ENCODE assay signal across 22 cellular contexts in the genomic region with DNA sequence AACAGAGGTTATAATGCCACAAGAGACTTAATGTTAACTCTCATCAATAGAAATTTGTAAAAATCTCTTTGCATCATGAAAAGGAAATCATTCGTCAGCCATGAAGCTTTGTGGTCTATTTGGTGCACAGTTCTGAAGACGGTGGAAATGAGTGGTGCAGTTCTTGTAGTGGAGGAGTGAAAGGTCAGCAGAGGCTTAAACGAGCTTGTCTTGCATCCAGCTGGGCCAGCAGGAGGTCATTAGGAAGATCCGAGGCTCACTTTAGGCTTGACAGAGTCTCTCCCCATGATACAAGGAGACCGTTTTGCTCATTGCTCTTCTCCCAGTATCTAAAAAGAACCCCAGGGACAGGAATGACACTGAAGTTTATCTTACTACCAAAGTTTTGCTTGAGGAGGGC.
"Had no signal": no experiment of that assay in that cellular context is flagged by ENCODE, and none has a peak within 500 bp of the region (broad histone marks: within the 10 kb centered on the region; RNA-seq: fewer than 3 reads in every experiment).

No MANE protein-coding gene starts in this region.

- H3K4me2 ChIP-seq: hepatocyte had no signal

- H3K9me3 Mint-ChIP-seq: activated CD4-positive, alpha-beta memory T cell treated with anti-CD3 and anti-CD28 coated beads for 36 hours; activated naive CD8-positive, alpha-beta T cell treated with anti-CD3 and anti-CD28 coated beads, Interleukin-2, amount 50 U/mL, for 24 hours; activated T-helper 1 cell treated with anti-CD3 and anti-CD28 coated beads, Interleukin-12 subunit alpha, Interleukin-12 subunit beta, Interleukin-2, Interleukin-4 antibody, amounts not matched to agents 30 ng/mL and 10 ng/mL and 1 ng/mL, durations not matched to agents 14 hours and 24 hours and 36 hours; stimulated activated naive CD8-positive, alpha-beta T cell treated with anti-CD3 and anti-CD28 coated beads, Interleukin-15, amount 100 ng/mL, for 72 hours had no signal

- H3K27me3 Mint-ChIP-seq: activated CD4-positive, alpha-beta memory T cell treated with anti-CD3 and anti-CD28 coated beads for 36 hours; activated naive CD8-positive, alpha-beta T cell treated with anti-CD3 and anti-CD28 coated beads, Interleukin-2, amount 50 U/mL, for 24 hours; effector memory CD8-positive, alpha-beta T cell; stimulated activated naive CD8-positive, alpha-beta T cell treated with anti-CD3 and anti-CD28 coated beads, Interleukin-15, amount 100 ng/mL, for 72 hours; T-helper 17 cell had no signal

- H3K79me2 ChIP-seq: hepatocyte had no signal

- H3K36me3 ChIP-seq: brain microvascular endothelial cell, esophagus muscularis mucosa, prostate gland, right atrium auricular region, tibial artery had no signal

- H3K4me3 Mint-ChIP-seq: activated CD4-positive, alpha-beta memory T cell treated with anti-CD3 and anti-CD28 coated beads for 36 hours; activated naive CD8-positive, alpha-beta T cell treated with anti-CD3 and anti-CD28 coated beads, Interleukin-2, amount 50 U/mL, for 24 hours; activated T-helper 1 cell treated with anti-CD3 and anti-CD28 coated beads, Interleukin-12 subunit alpha, Interleukin-12 subunit beta, Interleukin-2, Interleukin-4 antibody, amounts not matched to agents 30 ng/mL and 10 ng/mL and 1 ng/mL, durations not matched to agents 14 hours and 24 hours and 36 hours; effector memory CD8-positive, alpha-beta T cell; stimulated activated effector memory CD8-positive, alpha-beta T cell treated with anti-CD3 and anti-CD28 coated beads, Interleukin-12 subunit alpha, Interleukin-12 subunit beta, amount 100 ng/mL, for 72 hours; stimulated activated naive CD8-positive, alpha-beta T cell treated with anti-CD3 and anti-CD28 coated beads, Interleukin-15, amount 100 ng/mL, for 72 hours; T-helper 17 cell had no signal

- H3K4me3 ChIP-seq: esophagus muscularis mucosa, hepatocyte, prostate gland, right atrium auricular region, tibial artery had no signal

- H3K27ac Mint-ChIP-seq: activated CD4-positive, alpha-beta memory T cell treated with anti-CD3 and anti-CD28 coated beads for 36 hours; activated naive CD8-positive, alpha-beta T cell treated with anti-CD3 and anti-CD28 coated beads, Interleukin-2, amount 50 U/mL, for 24 hours; activated T-helper 1 cell treated with anti-CD3 and anti-CD28 coated beads, Interleukin-12 subunit alpha, Interleukin-12 subunit beta, Interleukin-2, Interleukin-4 antibody, amounts not matched to agents 30 ng/mL and 10 ng/mL and 1 ng/mL, durations not matched to agents 14 hours and 24 hours and 36 hours; effector memory CD8-positive, alpha-beta T cell; stimulated activated effector memory CD8-positive, alpha-beta T cell treated with anti-CD3 and anti-CD28 coated beads, Interleukin-12 subunit alpha, Interleukin-12 subunit beta, amount 100 ng/mL, for 72 hours; T-helper 17 cell had no signal

- H3K9me3 ChIP-seq: esophagus muscularis mucosa, prostate gland, right atrium auricular region, tibial artery had no signal

- H3K4me1 Mint-ChIP-seq: activated naive CD8-positive, alpha-beta T cell treated with anti-CD3 and anti-CD28 coated beads, Interleukin-2, amount 50 U/mL, for 24 hours; stimulated activated effector memory CD8-positive, alpha-beta T cell treated with anti-CD3 and anti-CD28 coated beads, Interleukin-12 subunit alpha, Interleukin-12 subunit beta, amount 100 ng/mL, for 72 hours; stimulated activated naive CD8-positive, alpha-beta T cell treated with anti-CD3 and anti-CD28 coated beads, Interleukin-15, amount 100 ng/mL, for 72 hours; T-helper 17 cell had no signal

- H2AFZ ChIP-seq: hepatocyte had no signal

- H3K27me3 ChIP-seq: brain microvascular endothelial cell, esophagus muscularis mucosa, hepatocyte, right atrium auricular region, tibial artery had no signal

- ATAC-seq: activated naive CD8-positive, alpha-beta T cell treated with anti-CD3 and anti-CD28 coated beads, Interleukin-2, amount 50 U/mL, for 24 hours; effector memory CD8-positive, alpha-beta T cell; stimulated activated effector memory CD8-positive, alpha-beta T cell treated with anti-CD3 and anti-CD28 coated beads, Interleukin-12 subunit alpha, Interleukin-12 subunit beta, amount 100 ng/mL, for 72 hours; stimulated activated naive CD8-positive, alpha-beta T cell treated with anti-CD3 and anti-CD28 coated beads, Interleukin-15, amount 100 ng/mL, for 72 hours; T-helper 17 cell had no signal

- DNase-seq: activated CD4-positive, alpha-beta memory T cell treated with anti-CD3 and anti-CD28 coated beads for 36 hours; activated CD4-positive, alpha-beta T cell treated with anti-CD3 and anti-CD28 coated beads for 48 hours; activated CD4-positive, CD25-positive, alpha-beta regulatory T cell; activated gamma-delta T cell; activated naive CD4-positive, alpha-beta T cell treated with anti-CD3 and anti-CD28 coated beads, Interleukin-2, amount 50 U/mL, for 16 hours; activated naive CD8-positive, alpha-beta T cell treated with anti-CD3 and anti-CD28 coated beads, Interleukin-2, amount 50 U/mL, for 24 hours; anterior cingulate cortex; brain microvascular endothelial cell; central memory CD4-positive, alpha-beta T cell; effector memory CD8-positive, alpha-beta T cell; glutamatergic neuron; stimulated activated CD4-positive, alpha-beta T cell treated with anti-CD3 and anti-CD28 coated beads, Interleukin-1b, Interleukin-23, amount 100 ng/mL, for 48 hours; stimulated activated naive CD8-positive, alpha-beta T cell treated with anti-CD3 and anti-CD28 coated beads, Interleukin-15, amount 100 ng/mL, for 72 hours; SW 1271; T-helper 17 cell; tibial artery had no signal

- H3K27ac ChIP-seq: brain microvascular endothelial cell, esophagus muscularis mucosa, hepatocyte, prostate gland, right atrium auricular region, tibial artery had no signal

- H3K36me3 Mint-ChIP-seq: activated CD4-positive, alpha-beta memory T cell treated with anti-CD3 and anti-CD28 coated beads for 36 hours; stimulated activated effector memory CD8-positive, alpha-beta T cell treated with anti-CD3 and anti-CD28 coated beads, Interleukin-12 subunit alpha, Interleukin-12 subunit beta, amount 100 ng/mL, for 72 hours had no signal

- H3K4me1 ChIP-seq: esophagus muscularis mucosa, prostate gland, right atrium auricular region had no signal
